Comparison of ENCODE assay signal across 21 cellular contexts in genomic region chr11:47035108-47035507, GRCh38.
A peak's percentile ranks its signal among the peaks of the same experiment; 100 is the strongest.
DNase-seq lines count a peak whose midpoint lies in the region; FAIRE-seq and TF ChIP-seq lines count a peak whose summit lies in the region.
"Had no signal": no experiment of that assay in that cellular context is flagged by ENCODE, and none has a peak within 500 bp of the region (broad histone marks: within the 10 kb centered on the region; RNA-seq: fewer than 3 reads in every experiment).

No MANE protein-coding gene starts in this region.

- DNase-seq in GM12891 (ENCODE audit: insufficient read length, low spot score) (no peak), OCI-M1 (lab: John Stamatoyannopoulos, UW) (peak; percentile 34), erythroblast (lab: John Stamatoyannopoulos, UW) (peak; percentile 32 to 60), retinal pigment epithelial cell (ENCODE audit: low read depth) (peak; percentile 10), dermis blood vessel endothelial cell (no peak), CD1c-positive myeloid dendritic cell (ENCODE audit: extremely low spot score) (no peak)
- no peak for DNase-seq in stimulated activated CD4-positive, alpha-beta T cell treated with anti-CD3 and anti-CD28 coated beads, Interleukin-15, amount 100 ng/mL, for 24 hours
- DNase-seq: HFFc6; IMR-90; NCI-H1092; NCI-H1436; NCI-H1930; NCI-H2107; NCI-H524; NCI-H82; NK-92 treated with Interleukin-12 subunit alpha and Interleukin-12 subunit beta, amount 100 ng/mL, for 24 hours; Right ventricle myocardium superior had no signal

- TF ChIP-seq POLR2A in GM12891 (IDR thresholded peaks at IDR 0.05; ENCODE audit: low read depth, low read length) (no peak), erythroblast (IDR thresholded peaks at IDR 0.05; ENCODE audit: low read length) (no peak)

- no peak for TF ChIP-seq CTCF in retinal pigment epithelial cell (conservative IDR thresholded peaks at IDR 0.05; ENCODE audit: low read depth, low read length)

- no peak overlapping the region for H3K4me3 ChIP-seq in retinal pigment epithelial cell (ENCODE audit: low read length)
- H3K4me3 ChIP-seq: GM23338, HAP-1, PC-9 had no signal

- peak; percentile 54 for FAIRE-seq in GM12891 (lab: Jason Lieb, UNC)
- FAIRE-seq: G401.6 had no signal

TF ChIP-seq in GM12891, 5 proteins besides CTCF, POLR2A, EP300 and RAD21:
- TF ChIP-seq SPI1 (IDR thresholded peaks at IDR 0.05; ENCODE audit: low read depth, low read length) (no peak), POU2F2 (IDR thresholded peaks at IDR 0.05; ENCODE audit: low read depth, low read length) (no peak), PAX5 (IDR thresholded peaks at IDR 0.05; ENCODE audit: insufficient read depth, low read length, severe bottlenecking) (no peak), POLR2AphosphoS5 (IDR thresholded peaks at IDR 0.05; ENCODE audit: low read depth, low read length) (no peak), TAF1 (IDR thresholded peaks at IDR 0.05; ENCODE audit: low read depth, low read length) (no peak)

Comparison
In these comparisons a context has a peak if more than half of its experiments do, and no peak if none do; other contexts are left out.
1. DNase-seq: peak in OCI-M1 (single experiment), erythroblast (2 of 2) and retinal pigment epithelial cell (single experiment); none in GM12891 (single experiment), stimulated activated CD4-positive, alpha-beta T cell treated with anti-CD3 and anti-CD28 coated beads, Interleukin-15, amount 100 ng/mL, for 24 hours (single experiment), dermis blood vessel endothelial cell (single experiment) and CD1c-positive myeloid dendritic cell (single experiment).